Comparison of ENCODE assay signal across 11 cellular contexts in genomic region chr1:32349211-32349708, GRCh38. TPM values are rescaled to one million over a fixed set of nuclear protein-coding genes. Genes with fewer than 3 reads are reported as not detected.
DNase-seq lines count a peak whose midpoint lies in the region; ATAC-seq, FAIRE-seq and TF ChIP-seq lines count a peak whose summit lies in the region.
"Had no signal": no experiment of that assay in that cellular context is flagged by ENCODE, and none has a peak within 500 bp of the region (broad histone marks: within the 10 kb centered on the region; RNA-seq: fewer than 3 reads in every experiment).

No MANE protein-coding gene starts in this region.

- H3K4me1 Mint-ChIP-seq in activated naive CD8-positive, alpha-beta T cell (ENCODE audit: low read depth), result peaks cover 57% of the 10 kb centered on the region
- H3K4me1 Mint-ChIP-seq in activated naive CD8-positive, alpha-beta T cell treated with anti-CD3 and anti-CD28 coated beads, Interleukin-2, amount 50 U/mL, for 24 hours, result peaks cover 49% of the 10 kb centered on the region
- peaks cover 32% of the 10 kb centered on the region for H3K4me1 Mint-ChIP-seq in activated naive CD8-positive, alpha-beta T cell treated with anti-CD3 and anti-CD28 coated beads for 36 hours
- H3K4me1 Mint-ChIP-seq in type B pancreatic cell (ENCODE audit: unreplicated experiment), result peaks cover 19% of the 10 kb centered on the region

- no peak for ATAC-seq in activated naive CD8-positive, alpha-beta T cell treated with anti-CD3 and anti-CD28 coated beads, Interleukin-2, amount 50 U/mL, for 24 hours
- ATAC-seq in left ventricle myocardium superior (no peak), HG03571 (IDR thresholded peaks at IDR 0.05; ENCODE audit: unreplicated experiment) (no peak)

- no peak for DNase-seq in activated naive CD8-positive, alpha-beta T cell treated with anti-CD3 and anti-CD28 coated beads, Interleukin-2, amount 50 U/mL, for 24 hours
- no peak for DNase-seq in activated naive CD8-positive, alpha-beta T cell treated with anti-CD3 and anti-CD28 coated beads for 36 hours
- DNase-seq in left ventricle myocardium superior (peak; percentile 70), type B pancreatic cell (ENCODE audit: extremely low spot score, unreplicated experiment) (no peak), NCI-H1048 (lab: John Stamatoyannopoulos, UW) (no peak), frontal cortex (ENCODE audit: low spot score in 2 of 2) (no peak)
- DNase-seq: BE2C, MM.1S had no signal

- no peak for TF ChIP-seq CTCF in type B pancreatic cell (conservative IDR thresholded peaks at IDR 0.05)

- H3K27ac Mint-ChIP-seq in activated naive CD8-positive, alpha-beta T cell, result peak overlapping the region; percentile 34
- H3K27ac Mint-ChIP-seq in activated naive CD8-positive, alpha-beta T cell treated with anti-CD3 and anti-CD28 coated beads, Interleukin-2, amount 50 U/mL, for 24 hours, result no peak overlapping the region
- H3K27ac Mint-ChIP-seq in activated naive CD8-positive, alpha-beta T cell treated with anti-CD3 and anti-CD28 coated beads for 36 hours, result peak overlapping the region; percentile 49
- peak overlapping the region; percentile 30 for H3K27ac Mint-ChIP-seq in type B pancreatic cell

- intact Hi-C loops in left ventricle myocardium superior (cut with micrococcal nuclease), result no loop called here

- H3K4me3 Mint-ChIP-seq in activated naive CD8-positive, alpha-beta T cell, result peak overlapping the region; percentile 40
- H3K4me3 Mint-ChIP-seq in activated naive CD8-positive, alpha-beta T cell treated with anti-CD3 and anti-CD28 coated beads, Interleukin-2, amount 50 U/mL, for 24 hours, result no peak overlapping the region
- no peak overlapping the region for H3K4me3 Mint-ChIP-seq in activated naive CD8-positive, alpha-beta T cell treated with anti-CD3 and anti-CD28 coated beads for 36 hours
- peak overlapping the region; percentile 39 for H3K4me3 Mint-ChIP-seq in type B pancreatic cell

- H3K36me3 Mint-ChIP-seq in activated naive CD8-positive, alpha-beta T cell, result no peaks in the 10 kb centered on the region
- no peaks in the 10 kb centered on the region for H3K36me3 Mint-ChIP-seq in activated naive CD8-positive, alpha-beta T cell treated with anti-CD3 and anti-CD28 coated beads, Interleukin-2, amount 50 U/mL, for 24 hours (ENCODE audit: low read depth)
- peaks cover 6% of the 10 kb centered on the region for H3K36me3 Mint-ChIP-seq in activated naive CD8-positive, alpha-beta T cell treated with anti-CD3 and anti-CD28 coated beads for 36 hours
- no peaks in the 10 kb centered on the region for H3K36me3 Mint-ChIP-seq in type B pancreatic cell

- no peaks in the 10 kb centered on the region for H3K9me3 Mint-ChIP-seq in activated naive CD8-positive, alpha-beta T cell (ENCODE audit: low read depth)
- H3K9me3 Mint-ChIP-seq in activated naive CD8-positive, alpha-beta T cell treated with anti-CD3 and anti-CD28 coated beads, Interleukin-2, amount 50 U/mL, for 24 hours, result no peaks in the 10 kb centered on the region
- peaks cover 6% of the 10 kb centered on the region for H3K9me3 Mint-ChIP-seq in activated naive CD8-positive, alpha-beta T cell treated with anti-CD3 and anti-CD28 coated beads for 36 hours
- no peaks in the 10 kb centered on the region for H3K9me3 Mint-ChIP-seq in type B pancreatic cell

- FAIRE-seq in frontal cortex (lab: Jason Lieb, UNC), result no peak
- FAIRE-seq: GM18507 had no signal

- H3K27me3 Mint-ChIP-seq in activated naive CD8-positive, alpha-beta T cell, result no peaks in the 10 kb centered on the region
- no peaks in the 10 kb centered on the region for H3K27me3 Mint-ChIP-seq in activated naive CD8-positive, alpha-beta T cell treated with anti-CD3 and anti-CD28 coated beads, Interleukin-2, amount 50 U/mL, for 24 hours
- no peaks in the 10 kb centered on the region for H3K27me3 Mint-ChIP-seq in activated naive CD8-positive, alpha-beta T cell treated with anti-CD3 and anti-CD28 coated beads for 36 hours
- H3K27me3 Mint-ChIP-seq in type B pancreatic cell, result no peaks in the 10 kb centered on the region

RNA-seq across cellular contexts. Expression of gene FAM229A, which starts 13.0 kb away (rescaled TPM):
- total RNA-seq in activated naive CD8-positive, alpha-beta T cell treated with anti-CD3 and anti-CD28 coated beads for 36 hours, result 1 to 10 TPM; 2.8 to 3.6 TPM
- total RNA-seq in left ventricle myocardium superior, result 2.8 TPM
- 4.7 and 8.7 TPM in 2 replicates for total RNA-seq in type B pancreatic cell (ENCODE audit: low replicate concordance)
- total RNA-seq in frontal cortex, result 2.0 TPM

RNA-seq across cellular contexts. Expression of gene TSSK3, which starts 13.1 kb away (rescaled TPM):
- total RNA-seq in activated naive CD8-positive, alpha-beta T cell treated with anti-CD3 and anti-CD28 coated beads for 36 hours, result under 1 TPM; 0.48 to 0.60 TPM
- total RNA-seq in left ventricle myocardium superior, result 2.0 TPM
- total RNA-seq in type B pancreatic cell (ENCODE audit: low replicate concordance), result 2.1 and 3.8 TPM in 2 replicates
- total RNA-seq in frontal cortex, result 0.41 TPM

RNA-seq across cellular contexts. Expression of gene MARCKSL1, which starts 13.2 kb away (rescaled TPM):
- total RNA-seq in activated naive CD8-positive, alpha-beta T cell treated with anti-CD3 and anti-CD28 coated beads for 36 hours, result 10 to 100 TPM; 26.4 to 26.7 TPM
- total RNA-seq in left ventricle myocardium superior (15.3 TPM), type B pancreatic cell (ENCODE audit: low replicate concordance) (247 and 465 TPM in 2 replicates), frontal cortex (373 TPM)

RNA-seq across cellular contexts. Expression of gene BSDC1, which starts 45.0 kb away (rescaled TPM):
- 10 to 100 TPM; 26.5 to 31.2 TPM for total RNA-seq in activated naive CD8-positive, alpha-beta T cell treated with anti-CD3 and anti-CD28 coated beads for 36 hours
- 40.5 TPM for total RNA-seq in left ventricle myocardium superior
- 66.5 and 71.3 TPM in 2 replicates for total RNA-seq in type B pancreatic cell (ENCODE audit: low replicate concordance)
- 65.2 TPM for total RNA-seq in frontal cortex

RNA-seq across cellular contexts. Expression of gene HDAC1, which starts 57.4 kb away (rescaled TPM):
- total RNA-seq in activated naive CD8-positive, alpha-beta T cell treated with anti-CD3 and anti-CD28 coated beads for 36 hours, result 100 to 1,000 TPM; 142 to 149 TPM
- 46.1 TPM for total RNA-seq in left ventricle myocardium superior
- 108 and 114 TPM in 2 replicates for total RNA-seq in type B pancreatic cell (ENCODE audit: low replicate concordance)
- 19.6 TPM for total RNA-seq in frontal cortex

Comparison
In these comparisons a context has a peak if more than half of its experiments do, and no peak if none do; other contexts are left out.
1. H3K4me3 Mint-ChIP-seq: peak in activated naive CD8-positive, alpha-beta T cell (single experiment) and type B pancreatic cell (single experiment); none in activated naive CD8-positive, alpha-beta T cell treated with anti-CD3 and anti-CD28 coated beads, Interleukin-2, amount 50 U/mL, for 24 hours (single experiment) and activated naive CD8-positive, alpha-beta T cell treated with anti-CD3 and anti-CD28 coated beads for 36 hours (single experiment).